ENCODE assay signal across 8 cellular contexts in the genomic region with DNA sequence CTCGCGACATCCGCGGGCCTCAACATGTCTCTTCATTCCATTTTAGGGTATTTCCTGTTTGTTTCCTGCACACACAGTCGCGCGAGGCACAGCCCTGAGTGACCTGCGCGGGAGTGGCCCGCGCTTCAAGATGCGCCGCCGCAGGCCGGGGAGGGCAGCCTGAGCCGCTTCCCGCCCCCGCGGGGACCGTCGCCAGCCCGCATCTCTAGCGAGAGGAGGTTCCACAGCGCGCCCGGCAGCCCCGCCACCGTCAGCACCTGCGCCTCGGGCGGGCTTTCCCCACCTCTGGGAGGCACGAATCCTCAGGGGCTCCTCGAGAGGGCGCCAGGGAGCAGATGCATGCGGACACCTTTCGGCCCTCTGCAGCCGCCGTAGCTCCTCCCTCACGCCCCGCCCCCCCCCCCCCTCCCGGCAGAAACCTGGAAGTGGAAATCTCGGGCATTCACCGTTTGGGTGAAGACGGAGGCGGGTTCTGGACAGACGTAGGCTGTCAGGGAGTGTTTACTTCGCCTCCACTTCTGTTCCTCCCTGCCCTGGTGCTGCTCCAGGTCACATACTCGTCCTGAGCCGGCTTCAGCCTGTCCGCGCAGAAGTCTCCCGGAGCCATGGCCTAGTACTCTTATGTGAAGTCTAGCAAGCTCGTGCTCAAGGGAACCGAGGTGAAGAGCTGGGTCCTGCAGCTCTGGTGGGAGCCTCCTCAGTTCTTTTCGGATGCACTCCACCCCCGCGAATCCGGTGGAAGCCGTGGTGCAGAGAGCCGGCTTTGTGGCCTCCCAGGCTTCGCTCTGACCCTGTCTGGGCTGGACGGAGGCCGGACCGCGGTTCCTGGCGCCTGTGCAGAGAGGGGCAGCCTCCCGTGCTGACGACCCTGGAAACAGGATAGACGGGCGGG.
DNase-seq lines count a peak whose midpoint lies in the region; ATAC-seq and TF ChIP-seq lines count a peak whose summit lies in the region.

No MANE protein-coding gene starts in this region.

- H3K36me3 ChIP-seq in Panc1 (ENCODE audit: control insufficient read depth, insufficient read depth, low read length) = no peaks in the 10 kb centered on the region; the same call in 1 of the 2 replicates

- ATAC-seq in GM21390 (IDR thresholded peaks at IDR 0.05; ENCODE audit: unreplicated experiment) = peak; percentile 95
- peak; percentile 99 for ATAC-seq in Panc1
- peak; percentile 96 for ATAC-seq in activated T-helper 17 cell treated with anti-CD3 and anti-CD28 coated beads, Interleukin-2, amount 50 U/mL, for 72 hours (replicated peaks)
- peak; percentile 91 to 97 (median 94) for ATAC-seq in natural killer cell
- ATAC-seq in stimulated activated naive CD8-positive, alpha-beta T cell treated with anti-CD3 and anti-CD28 coated beads, Interleukin-15, amount 100 ng/mL, for 72 hours = peak; percentile 98

- intact Hi-C loops in Panc1 (cut with micrococcal nuclease; ENCODE audit: unreplicated experiment) = loop anchor here (10.0 kb wide), 1 partner anchor 128 kb away; no protein-coding TSS in a partner anchor
- intact Hi-C loops in natural killer cell (cut with micrococcal nuclease) = loop anchor here (5.0 kb wide), 1 partner anchor 95 kb away; no protein-coding TSS in a partner anchor

- no peaks in the 10 kb centered on the region for H3K4me1 ChIP-seq in Panc1 (ENCODE audit: control insufficient read depth, insufficient read depth, low read length)

- TSS peak; percentile 79 for BruUV-seq in Panc1 (replicated peaks; lab: Mats Ljungman, UMichigan)

- in situ Hi-C loops in Panc1 (cut with HindIII; ENCODE audit: low pct_unique_long_range_greater_than_20kb, low sequenced_read_pairs) = no loop called here

- H3K9me3 ChIP-seq in Panc1 (ENCODE audit: control insufficient read depth, insufficient read depth, low read depth, low read length) = no peaks in the 10 kb centered on the region

- H3K9me3 Mint-ChIP-seq in activated T-helper 17 cell treated with anti-CD3 and anti-CD28 coated beads, Interleukin-2, amount 50 U/mL, for 72 hours = peaks cover 3% of the 10 kb centered on the region
- H3K9me3 Mint-ChIP-seq in natural killer cell = peaks cover 0 to 3% of the 10 kb centered on the region in 2 donors
- peaks cover 15 to 20% of the 10 kb centered on the region in 2 donors for H3K9me3 Mint-ChIP-seq in stimulated activated naive CD8-positive, alpha-beta T cell treated with anti-CD3 and anti-CD28 coated beads, Interleukin-15, amount 100 ng/mL, for 72 hours

- CTCF ChIA-PET in Panc1 (lab: Charles Lee) = interaction anchor here (0.7 kb wide), 1 partner anchor 1132 kb away, joined by 5 read pairs; no protein-coding TSS in a partner anchor

- H3K36me3 Mint-ChIP-seq in activated T-helper 17 cell treated with anti-CD3 and anti-CD28 coated beads, Interleukin-2, amount 50 U/mL, for 72 hours (ENCODE audit: low read depth) = peaks cover 28% of the 10 kb centered on the region
- peaks cover 19% of the 10 kb centered on the region for H3K36me3 Mint-ChIP-seq in natural killer cell

- peak overlapping the region; percentile 70 for H3K27ac Mint-ChIP-seq in activated T-helper 17 cell treated with anti-CD3 and anti-CD28 coated beads, Interleukin-2, amount 50 U/mL, for 72 hours
- H3K27ac Mint-ChIP-seq in natural killer cell = peak overlapping the region; percentile 91 to 93
- H3K27ac Mint-ChIP-seq in stimulated activated naive CD8-positive, alpha-beta T cell treated with anti-CD3 and anti-CD28 coated beads, Interleukin-15, amount 100 ng/mL, for 72 hours = peak overlapping the region; percentile 87 to 99

- H3K27ac ChIP-seq in Panc1 (ENCODE audit: low read length) = peak overlapping the region; percentile 80

- peaks cover 27% of the 10 kb centered on the region for H3K4me1 Mint-ChIP-seq in activated T-helper 17 cell treated with anti-CD3 and anti-CD28 coated beads, Interleukin-2, amount 50 U/mL, for 72 hours
- H3K4me1 Mint-ChIP-seq in natural killer cell = peaks cover 34 to 39% of the 10 kb centered on the region in 2 donors
- H3K4me1 Mint-ChIP-seq in stimulated activated naive CD8-positive, alpha-beta T cell treated with anti-CD3 and anti-CD28 coated beads, Interleukin-15, amount 100 ng/mL, for 72 hours = peaks cover 32% of the 10 kb centered on the region

- DNase-seq in COLO829 (ENCODE audit: low spot score) (peak; percentile 93), HuH-7.5 (ENCODE audit: low spot score) (peak; percentile 48), Panc1 (ENCODE audit: low read depth, low spot score) (peak; percentile 67), fibroblast of peridontal ligament (ENCODE audit: extremely low read depth) (peak; percentile 71), natural killer cell (peak; percentile 92)
- DNase-seq in stimulated activated naive CD8-positive, alpha-beta T cell treated with anti-CD3 and anti-CD28 coated beads, Interleukin-15, amount 100 ng/mL, for 72 hours = peak; percentile 85 to 95

- H3K27me3 ChIP-seq in Panc1 (ENCODE audit: control insufficient read depth, insufficient read depth, low read length) = no peaks in the 10 kb centered on the region

- POLR2A ChIA-PET in Panc1 (lab: Charles Lee) = interaction anchor here (0.6 to 0.7 kb wide), 2 partner anchors 208 to 261 kb away, joined by 4 to 8 read pairs; no protein-coding TSS in a partner anchor

- H3K27me3 Mint-ChIP-seq in activated T-helper 17 cell treated with anti-CD3 and anti-CD28 coated beads, Interleukin-2, amount 50 U/mL, for 72 hours = no peaks in the 10 kb centered on the region
- H3K27me3 Mint-ChIP-seq in natural killer cell (ENCODE audit: low read depth in 2 of 2) = peaks cover 0 to 3% of the 10 kb centered on the region in 2 donors
- H3K27me3 Mint-ChIP-seq in stimulated activated naive CD8-positive, alpha-beta T cell treated with anti-CD3 and anti-CD28 coated beads, Interleukin-15, amount 100 ng/mL, for 72 hours = no peaks in the 10 kb centered on the region

- TF ChIP-seq CTCF in Panc1 (IDR thresholded peaks at IDR 0.05) (peak; percentile 98), natural killer cell (IDR thresholded peaks at IDR 0.05) (peak; percentile 80)

- H3K4me3 Mint-ChIP-seq in activated T-helper 17 cell treated with anti-CD3 and anti-CD28 coated beads, Interleukin-2, amount 50 U/mL, for 72 hours = peak overlapping the region; percentile 80
- H3K4me3 Mint-ChIP-seq in natural killer cell = peak overlapping the region; percentile 92
- H3K4me3 Mint-ChIP-seq in stimulated activated naive CD8-positive, alpha-beta T cell treated with anti-CD3 and anti-CD28 coated beads, Interleukin-15, amount 100 ng/mL, for 72 hours = peak overlapping the region; percentile 89 to 93

- peak overlapping the region; percentile 90 to 98 for H3K4me3 ChIP-seq in Panc1 (ENCODE audit: low read depth in 2 of 2, low read length in 2 of 2)

Comparison
In these comparisons a context has a peak if more than half of its experiments do, and no peak if none do; other contexts are left out.
1. Peak in every context shown above with its lines: DNase-seq, ATAC-seq, H3K4me3 ChIP-seq and H3K27ac ChIP-seq.